ENCODE assay signal across 8 cellular contexts in the genomic region with DNA sequence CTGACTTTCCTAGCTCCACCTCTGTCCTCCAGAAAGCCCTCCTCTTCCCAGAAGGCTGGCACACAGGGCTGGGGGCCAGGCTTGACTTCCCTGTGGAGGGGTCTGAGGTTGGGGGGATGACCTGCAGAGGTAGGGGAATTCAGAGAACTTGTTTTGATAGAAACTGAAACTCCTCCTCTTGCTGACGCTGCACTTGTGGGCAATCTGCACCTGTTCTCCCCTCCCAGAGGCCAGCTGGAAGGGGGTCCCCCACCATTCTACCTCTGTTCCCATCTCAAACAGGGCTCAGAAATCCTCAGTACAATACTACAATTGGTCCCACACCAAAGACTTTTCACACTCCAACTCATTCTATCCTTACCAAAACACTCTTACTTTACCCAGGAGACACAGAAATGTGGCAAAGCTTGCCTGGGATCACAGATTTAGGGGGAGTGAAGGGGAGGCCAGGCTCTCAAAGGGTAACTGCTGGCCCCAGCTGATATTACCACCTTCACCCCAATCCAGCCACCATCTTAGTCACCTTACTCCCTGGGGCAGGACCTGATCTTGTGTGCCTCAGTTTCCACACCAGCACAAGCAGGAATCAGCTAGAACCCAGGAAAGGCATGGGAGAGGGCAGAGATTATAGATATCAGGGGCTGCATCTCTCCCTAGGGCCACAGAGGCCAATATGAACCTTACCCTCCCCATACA. TPM values are rescaled to one million over a fixed set of nuclear protein-coding genes. Genes with fewer than 3 reads are reported as not detected.
A peak's percentile ranks its signal among the peaks of the same experiment; 100 is the strongest.
DNase-seq lines count a peak whose midpoint lies in the region; ATAC-seq, FAIRE-seq and TF ChIP-seq lines count a peak whose summit lies in the region.

No MANE protein-coding gene starts in this region.

- peaks cover 98% of the 10 kb centered on the region for H3K4me1 ChIP-seq in CD4-positive, alpha-beta memory T cell (ENCODE audit: insufficient read depth, low read length)
- peaks cover 98% of the 10 kb centered on the region for H3K4me1 ChIP-seq in OCI-LY7 (ENCODE audit: insufficient read depth, low read length, poor library complexity, severe bottlenecking)

- H3K36me3 Mint-ChIP-seq in CD4-positive, alpha-beta memory T cell = peaks cover 14 to 54% of the 10 kb centered on the region in 2 donors

- peak; percentile 54 for ATAC-seq in GM21576 (IDR thresholded peaks at IDR 0.05; ENCODE audit: unreplicated experiment)

- H3K9me2 ChIP-seq in OCI-LY7 (ENCODE audit: insufficient read depth, low read length) = no peaks in the 10 kb centered on the region

- H3K79me2 ChIP-seq in OCI-LY7 (ENCODE audit: insufficient read depth, low read depth, low read length) = peaks cover 42% of the 10 kb centered on the region; the same call in 1 of the 2 replicates

- H3K27ac Mint-ChIP-seq in CD4-positive, alpha-beta memory T cell = peak overlapping the region; percentile 92 to 99 (median 96)

- peaks cover 72 to 98% (median 89%) of the 10 kb centered on the region in 4 donors for H3K4me1 Mint-ChIP-seq in CD4-positive, alpha-beta memory T cell

- no peaks in the 10 kb centered on the region for H3K9me3 ChIP-seq in CD4-positive, alpha-beta memory T cell (ENCODE audit: control insufficient read depth in 1 of 2, low read length in 2 of 2)
- H3K9me3 ChIP-seq in OCI-LY7 (ENCODE audit: low read length) = no peaks in the 10 kb centered on the region
- no peaks in the 10 kb centered on the region for H3K9me3 ChIP-seq in WERI-Rb-1 (ENCODE audit: severe bottlenecking)

- DNase-seq in CD4-positive, alpha-beta memory T cell = peak; percentile 73 to 88 (median 78)
- peak; percentile 80 for DNase-seq in OCI-LY7 (ENCODE audit: low spot score)
- DNase-seq in central memory CD4-positive, alpha-beta T cell = peak; percentile 78
- DNase-seq in NCI-H2029 (lab: John Stamatoyannopoulos, UW) = no peak
- DNase-seq in NCI-H2196 treated with DMSO at 0.1 percent for 48 hours (lab: John Stamatoyannopoulos, UW; ENCODE audit: unreplicated experiment) = no peak
- no peak for DNase-seq in frontal cortex (ENCODE audit: low spot score in 2 of 2)
- DNase-seq in WERI-Rb-1 = no peak

- peak overlapping the region; percentile 88 for H3K4me2 ChIP-seq in OCI-LY7 (ENCODE audit: low read length)

- TF ChIP-seq CTCF in OCI-LY7 (conservative IDR thresholded peaks at IDR 0.05; ENCODE audit: low read length) (no peak), WERI-Rb-1 (IDR thresholded peaks at IDR 0.05; ENCODE audit: low read depth, low read length) (no peak)

- peak overlapping the region; percentile 94 for H3K27ac ChIP-seq in CD4-positive, alpha-beta memory T cell (ENCODE audit: low read depth, low read length)
- H3K27ac ChIP-seq in OCI-LY7 (ENCODE audit: low read depth, low read length, poor library complexity, severe bottlenecking) = peak overlapping the region; percentile 100
- no peak overlapping the region for H3K27ac ChIP-seq in WERI-Rb-1

- intact Hi-C loops in CD4-positive, alpha-beta memory T cell (cut with micrococcal nuclease) = loop anchor here (1.0 to 2.0 kb wide), 2 partner anchors 18 to 291 kb away; a partner anchor contains a TSS
- intact Hi-C loops in OCI-LY7 (cut with micrococcal nuclease; ENCODE audit: unreplicated experiment) = loop anchor here (2.0 to 5.0 kb wide), 3 partner anchors 18 to 262 kb away; a partner anchor contains a TSS

- CTCF ChIA-PET in CD4-positive, alpha-beta memory T cell (lab: Charles Lee; ENCODE audit: partially characterized antibody) = interaction anchor here (0.8 to 4.2 kb wide), 6 partner anchors 10 to 291 kb away, joined by 3 to 23 read pairs (median 8); no protein-coding TSS in a partner anchor
- CTCF ChIA-PET in OCI-LY7 (lab: Charles Lee; ENCODE audit: unreplicated experiment) = interaction anchor here (0.7 to 1.1 kb wide), 2 partner anchors 12 to 163 kb away, joined by 3 read pairs; no protein-coding TSS in a partner anchor

- H4K20me1 ChIP-seq in OCI-LY7 (ENCODE audit: insufficient read depth, low read length) = no peaks in the 10 kb centered on the region

- H3K4me3 Mint-ChIP-seq in CD4-positive, alpha-beta memory T cell = peak overlapping the region; percentile 71 to 87 (median 80)

- peaks cover 2% of the 10 kb centered on the region for H3K36me3 ChIP-seq in CD4-positive, alpha-beta memory T cell (ENCODE audit: insufficient read depth, low read length)
- H3K36me3 ChIP-seq in OCI-LY7 (ENCODE audit: insufficient read depth, low read length) (peaks cover 58% of the 10 kb centered on the region), WERI-Rb-1 (peaks cover 14% of the 10 kb centered on the region)

- BruUV-seq in OCI-LY7 (replicated peaks; lab: Mats Ljungman, UMichigan) = TSS peak; percentile 98

- H3K9me3 Mint-ChIP-seq in CD4-positive, alpha-beta memory T cell = peaks cover 0 to 7% (median 0%) of the 10 kb centered on the region in 8 donors

- no peak overlapping the region for H2AFZ ChIP-seq in OCI-LY7 (ENCODE audit: low read length)

- no peak for FAIRE-seq in frontal cortex (lab: Jason Lieb, UNC)

- no peaks in the 10 kb centered on the region for H3K27me3 ChIP-seq in CD4-positive, alpha-beta memory T cell (ENCODE audit: insufficient read depth, low read length)
- H3K27me3 ChIP-seq in WERI-Rb-1 (ENCODE audit: insufficient read depth, low read depth, severe bottlenecking) = no peaks in the 10 kb centered on the region

- POLR2A ChIA-PET in CD4-positive, alpha-beta memory T cell (lab: Charles Lee; ENCODE audit: partially characterized antibody) = interaction anchor here (1.1 to 11.3 kb wide), 16 partner anchors 9 to 291 kb away, joined by 3 to 235 read pairs (median 6); a partner anchor contains a TSS
- POLR2A ChIA-PET in OCI-LY7 (lab: Charles Lee) = interaction anchor here (1.0 kb wide), 2 partner anchors 25 to 42 kb away, joined by 3 to 8 read pairs; a partner anchor contains a TSS

- H3K4me3 ChIP-seq in CD4-positive, alpha-beta memory T cell (ENCODE audit: low read length in 2 of 2) = peak overlapping the region; percentile 3 to 41
- H3K4me3 ChIP-seq in OCI-LY7 (ENCODE audit: low read depth, low read length, poor library complexity, severe bottlenecking) = peak overlapping the region; percentile 60
- H3K4me3 ChIP-seq in WERI-Rb-1 (ENCODE audit: low read depth, low read length) = no peak overlapping the region

- no peaks in the 10 kb centered on the region for H3K27me3 Mint-ChIP-seq in CD4-positive, alpha-beta memory T cell

RNA-seq across cellular contexts. Expression of a gene that starts 18.5 kb away (rescaled TPM):
- total RNA-seq in CD4-positive, alpha-beta memory T cell = 10 to 100 TPM; 92.0 to 94.5 TPM
- polyA plus RNA-seq in CD4-positive, alpha-beta memory T cell = 10 to 100 TPM; 16.5 to 45.6 TPM
- 33.3 and 38.5 TPM in 2 replicates for total RNA-seq in OCI-LY7 (2014; rRNA removed; shearing (Covaris generic))
- total RNA-seq in OCI-LY7 (2022) (51.7 and 55.7 TPM in 2 replicates), frontal cortex (17.1 TPM)

RNA-seq across cellular contexts. Expression of a gene that starts 20.0 kb away (rescaled TPM):
- 100 to 1,000 TPM; 117 to 118 TPM for total RNA-seq in CD4-positive, alpha-beta memory T cell
- 100 to 1,000 TPM; 396 to 489 TPM for polyA plus RNA-seq in CD4-positive, alpha-beta memory T cell
- 41.7 and 60.3 TPM in 2 replicates for total RNA-seq in OCI-LY7 (2014; rRNA removed; shearing (Covaris generic))
- total RNA-seq in OCI-LY7 (2022) = 146 and 148 TPM in 2 replicates
- total RNA-seq in frontal cortex = 14.3 TPM

RNA-seq across cellular contexts. Expression of a gene that starts 27.4 kb away (rescaled TPM):
- total RNA-seq in CD4-positive, alpha-beta memory T cell = 10 to 100 TPM; 13.8 to 15.8 TPM
- 10 to 100 TPM; 11.8 to 14.4 TPM for polyA plus RNA-seq in CD4-positive, alpha-beta memory T cell
- 7.1 and 9.9 TPM in 2 replicates for total RNA-seq in OCI-LY7 (2014; rRNA removed; shearing (Covaris generic))
- 18.4 and 22.2 TPM in 2 replicates for total RNA-seq in OCI-LY7 (2022)
- 9.8 TPM for total RNA-seq in frontal cortex

RNA-seq across cellular contexts. Expression of a gene that starts 32.8 kb away (rescaled TPM):
- 1 to 10 TPM; 1.8 to 1.9 TPM for total RNA-seq in CD4-positive, alpha-beta memory T cell
- 1 to 10 TPM in 1 of 2 donors, not detected in 1; 1.0 TPM for polyA plus RNA-seq in CD4-positive, alpha-beta memory T cell
- 4.0 and 7.6 TPM in 2 replicates for total RNA-seq in OCI-LY7 (2014; rRNA removed; shearing (Covaris generic))
- total RNA-seq in OCI-LY7 (2022) (8.8 and 13.6 TPM in 2 replicates), frontal cortex (0.41 TPM)

RNA-seq across cellular contexts. Expression of a gene that starts 41.1 kb away (rescaled TPM):
- total RNA-seq in CD4-positive, alpha-beta memory T cell = 10 to 100 TPM; 59.6 to 64.4 TPM
- polyA plus RNA-seq in CD4-positive, alpha-beta memory T cell = 10 to 100 TPM; 80.0 to 94.1 TPM
- total RNA-seq in OCI-LY7 (2014; rRNA removed; shearing (Covaris generic)) = 72.7 and 90.5 TPM in 2 replicates
- 79.6 and 93.0 TPM in 2 replicates for total RNA-seq in OCI-LY7 (2022)
- 39.5 TPM for total RNA-seq in frontal cortex

Comparison
In these comparisons a context has a peak if more than half of its experiments do, and no peak if none do; other contexts are left out.
1. DNase-seq: peak in CD4-positive, alpha-beta memory T cell (5 of 5), OCI-LY7 (single experiment) and central memory CD4-positive, alpha-beta T cell (single experiment); none in NCI-H2029 (single experiment), NCI-H2196 treated with DMSO at 0.1 percent for 48 hours (single experiment), frontal cortex (0 of 2) and WERI-Rb-1 (single experiment).